In genomic region chr13:36848228-36848982, GRCh38 we compare ENCODE assay signal across 8 cellular contexts. TPM values are rescaled to one million over a fixed set of nuclear protein-coding genes. Genes with fewer than 3 reads are reported as not detected.
DNase-seq lines count a peak whose midpoint lies in the region; ATAC-seq, FAIRE-seq and TF ChIP-seq lines count a peak whose summit lies in the region.

No MANE protein-coding gene starts in this region.

- H2AFZ ChIP-seq in endothelial cell of umbilical vein (ENCODE audit: low read depth, low read length): peak overlapping the region; percentile 10

- H3K36me3 ChIP-seq in endothelial cell of umbilical vein (ENCODE audit: control insufficient read depth in 2 of 2, extremely low read depth in 1 of 2, insufficient read depth in 2 of 2, low read length in 2 of 2) (peaks cover 0 to 3% of the 10 kb centered on the region in 2 experiments), vagina (no peaks in the 10 kb centered on the region)

- no peaks in the 10 kb centered on the region for H3K79me2 ChIP-seq in endothelial cell of umbilical vein (ENCODE audit: control insufficient read depth, insufficient read depth, low read length)

- no peak overlapping the region for H3K9ac ChIP-seq in endothelial cell of umbilical vein (replicated peaks; ENCODE audit: extremely low read depth, insufficient read depth, low read length)

- H3K9me3 ChIP-seq in endothelial cell of umbilical vein (replicated peaks; ENCODE audit: control insufficient read depth, insufficient read depth, low read length) (no peaks in the 10 kb centered on the region), vagina (no peaks in the 10 kb centered on the region)

- H3K27ac ChIP-seq in endothelial cell of umbilical vein (ENCODE audit: insufficient read depth, low read depth, low read length): no peak overlapping the region
- no peak overlapping the region for H3K27ac ChIP-seq in vagina

- dilution Hi-C loops in endothelial cell of umbilical vein (cut with MboI; ENCODE audit: extremely low pct_ligation_motif_present, low sequenced_read_pairs): no loop called here

- H3K4me3 ChIP-seq in NB4 (ENCODE audit: low read depth, low read length): no peak overlapping the region
- no peak overlapping the region for H3K4me3 ChIP-seq in endothelial cell of umbilical vein (replicated peaks in 1 of 3; ENCODE audit: insufficient read depth in 1 of 3, low read depth in 1 of 3, low read length in 3 of 3)
- no peak overlapping the region for H3K4me3 ChIP-seq in vagina

- ATAC-seq in GM18498 (IDR thresholded peaks at IDR 0.05; ENCODE audit: unreplicated experiment) (peak; percentile 73), GM21723 (IDR thresholded peaks at IDR 0.05; ENCODE audit: unreplicated experiment) (no peak)

- POLR2A ChIA-PET in endothelial cell of umbilical vein (lab: Charles Lee): no interaction called here

- FAIRE-seq in endothelial cell of umbilical vein (lab: Jason Lieb, UNC): no peak
- FAIRE-seq in HTR-8/SVneo (lab: Jason Lieb, UNC): no peak

- TF ChIP-seq CTCF in NB4 (IDR thresholded peaks at IDR 0.05; ENCODE audit: low read depth, low read length) (peak; percentile 32), endothelial cell of umbilical vein (IDR thresholded peaks at IDR 0.05; ENCODE audit: extremely low read depth in 1 of 2, insufficient read depth in 1 of 2, low read depth in 1 of 2, low read length in 2 of 2) (peak in 1 of 2 donors; percentile 11), vagina (IDR thresholded peaks at IDR 0.05) (no peak)

- H3K4me2 ChIP-seq in endothelial cell of umbilical vein (ENCODE audit: insufficient read depth, low read length): no peak overlapping the region

- no peaks in the 10 kb centered on the region for H4K20me1 ChIP-seq in endothelial cell of umbilical vein (replicated peaks; ENCODE audit: control insufficient read depth, extremely low read depth, insufficient read depth, low read length)

- no peaks in the 10 kb centered on the region for H3K9me1 ChIP-seq in endothelial cell of umbilical vein (replicated peaks; ENCODE audit: control insufficient read depth, extremely low read depth, insufficient read depth, low read length)

- H3K4me1 ChIP-seq in endothelial cell of umbilical vein (ENCODE audit: control insufficient read depth, extremely low read depth, insufficient read depth, low read length) (peaks cover 5% of the 10 kb centered on the region), vagina (no peaks in the 10 kb centered on the region)

- TF ChIP-seq POLR2A in NB4 (IDR thresholded peaks at IDR 0.05; ENCODE audit: extremely low read depth, insufficient read length) (no peak), endothelial cell of umbilical vein (IDR thresholded peaks at IDR 0.05; ENCODE audit: low read depth, low read length) (no peak), vagina (IDR thresholded peaks at IDR 0.05) (no peak)

- CTCF ChIA-PET in endothelial cell of umbilical vein (lab: Charles Lee): interaction anchor here (0.6 to 5.0 kb wide), 15 partner anchors 10 to 395 kb away, joined by 3 to 76 read pairs (median 4); no protein-coding TSS in a partner anchor

- no peaks in the 10 kb centered on the region for H3K27me3 ChIP-seq in endothelial cell of umbilical vein (ENCODE audit: control insufficient read depth in 2 of 2, insufficient read depth in 2 of 2, low read length in 2 of 2)
- H3K27me3 ChIP-seq in vagina: no peaks in the 10 kb centered on the region

- intact Hi-C loops in endothelial cell of umbilical vein (cut with micrococcal nuclease): no loop called here
- intact Hi-C loops in vagina (cut with DNase I): no loop called here

- peak; percentile 6 for DNase-seq in A172 (ENCODE audit: low spot score)
- DNase-seq in NB4 (ENCODE audit: low read depth): peak; percentile 35
- peak; percentile 22 for DNase-seq in endothelial cell of umbilical vein (ENCODE audit: low read depth, low spot score)
- DNase-seq in vagina (ENCODE audit: extremely low spot score in 2 of 2): no peak
- no peak for DNase-seq in GOT3 (lab: John Stamatoyannopoulos, UW)
- no peak for DNase-seq in HTR-8/SVneo (ENCODE audit: insufficient read length, low spot score)

- BruUV-seq in endothelial cell of umbilical vein (replicated peaks; lab: Mats Ljungman, UMichigan): no TSS peak

TF ChIP-seq in endothelial cell of umbilical vein, 7 proteins besides CTCF, POLR2A, EP300 and RAD21:
- TF ChIP-seq MAX (IDR thresholded peaks at IDR 0.05; ENCODE audit: insufficient read depth, insufficient read length): no peak
- no peak for TF ChIP-seq JUN (IDR thresholded peaks at IDR 0.05; ENCODE audit: borderline replicate concordance, insufficient read depth, insufficient read length, low read depth)
- TF ChIP-seq MYC (IDR thresholded peaks at IDR 0.05; ENCODE audit: low read depth, low read length): no peak
- TF ChIP-seq POLR2AphosphoS5 (IDR thresholded peaks at IDR 0.05; ENCODE audit: insufficient read depth, low read depth, low read length): no peak
- TF ChIP-seq EZH2 (IDR thresholded peaks at IDR 0.05; ENCODE audit: borderline replicate concordance, low read depth, low read length, severe bottlenecking): no peak
- TF ChIP-seq GATA2 (IDR thresholded peaks at IDR 0.05; ENCODE audit: insufficient read depth, insufficient read length, low read depth, low read length): no peak
- no peak for TF ChIP-seq FOS (IDR thresholded peaks at IDR 0.05; ENCODE audit: borderline replicate concordance, insufficient read depth, low read length)
TF ChIP-seq in endothelial cell of umbilical vein: peak in this region for 0.

RNA-seq across cellular contexts. Expression of gene RFXAP, which starts 29.4 kb away (rescaled TPM):
- 1.3 and 1.5 TPM in 2 replicates for total RNA-seq in A172 (2014; rRNA removed; shearing (Covaris generic))
- total RNA-seq in endothelial cell of umbilical vein: 7.2 and 9.0 TPM in 2 replicates
- polyA plus RNA-seq in endothelial cell of umbilical vein: 2.3 and 3.0 TPM in 2 replicates
- polyA plus RNA-seq in endothelial cell of umbilical vein (2011; cell fraction: cytosol; rRNA removed): 3.9 and 4.0 TPM in 2 replicates
- 4.5 and 6.4 TPM in 2 replicates for polyA plus RNA-seq in endothelial cell of umbilical vein (2011; cell fraction: nucleus; rRNA removed)
- polyA plus RNA-seq in endothelial cell of umbilical vein (2012): 7.1 TPM in 2 replicates
- 1.1 and 2.2 TPM in 2 replicates for polyA minus RNA-seq in endothelial cell of umbilical vein
- 1.9 TPM for polyA minus RNA-seq in endothelial cell of umbilical vein (2011; cell fraction: cytosol; rRNA and poly(A)+ RNA removed)
- 2.0 and 3.1 TPM in 2 replicates for polyA minus RNA-seq in endothelial cell of umbilical vein (2011; cell fraction: nucleus; rRNA and poly(A)+ RNA removed)
- 7.4 TPM for total RNA-seq in vagina

Comparison
In these comparisons a context has a peak if more than half of its experiments do, and no peak if none do; other contexts are left out.
1. DNase-seq: peak in A172 (single experiment), NB4 (single experiment) and endothelial cell of umbilical vein (single experiment); none in vagina (0 of 2), GOT3 (single experiment) and HTR-8/SVneo (single experiment).